In the genomic region with DNA sequence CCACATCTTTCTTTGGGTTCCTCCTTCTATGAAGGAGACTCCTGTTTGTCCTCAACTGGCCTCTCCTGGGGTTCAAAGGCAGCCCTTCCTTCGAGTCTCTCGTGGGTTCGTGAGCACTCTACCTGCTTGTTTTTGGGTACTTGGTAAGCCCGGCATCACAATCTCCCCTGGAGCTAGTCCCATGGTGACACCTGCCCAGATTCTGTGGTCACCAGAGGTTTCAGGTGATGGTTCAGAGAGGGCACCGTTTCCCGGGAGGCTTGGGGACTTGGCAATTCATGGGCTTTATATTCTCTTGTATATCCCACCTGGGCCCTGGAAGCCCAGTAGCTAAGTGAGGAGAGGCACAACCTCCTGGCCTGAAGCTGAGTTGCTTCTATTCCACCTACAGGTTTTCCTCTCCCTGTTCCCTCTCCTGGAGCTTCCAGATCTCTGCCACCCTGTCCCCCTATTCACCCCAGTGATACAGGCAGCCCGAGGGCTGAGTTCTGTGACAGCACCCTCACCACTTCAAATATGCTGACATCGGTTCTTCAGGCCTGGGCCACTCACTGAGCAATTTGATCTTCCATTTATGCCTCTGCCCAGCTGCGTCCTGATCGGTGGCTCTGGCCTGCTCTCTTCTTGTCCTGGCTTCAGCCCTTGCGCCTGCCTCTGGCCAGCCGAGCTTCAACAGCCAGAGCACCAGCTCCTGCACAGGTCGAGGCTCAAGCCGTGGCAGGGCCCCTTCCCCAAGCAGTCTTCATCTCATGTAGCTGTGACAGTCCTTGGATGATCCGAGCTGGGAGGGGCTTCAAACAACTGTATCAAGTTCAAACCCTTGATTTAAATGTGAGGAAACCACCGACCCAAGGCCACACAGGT, we compare ENCODE assay signal across 16 cellular contexts.
DNase-seq lines count a peak whose midpoint lies in the region; ATAC-seq lines count a peak whose summit lies in the region.
"Had no signal": no experiment of that assay in that cellular context is flagged by ENCODE, and none has a peak within 500 bp of the region (broad histone marks: within the 10 kb centered on the region; RNA-seq: fewer than 3 reads in every experiment).

No MANE protein-coding gene starts in this region.

- ATAC-seq in left colon (no peak), HG03280 (IDR thresholded peaks at IDR 0.05; ENCODE audit: unreplicated experiment) (no peak)
- ATAC-seq: GM12878, HCT116 had no signal

- intact Hi-C loops in left colon (cut with DNase I, micrococcal nuclease): no loop called here

- no peak overlapping the region for H4K8ac ChIP-seq in neuronal stem cell (ENCODE audit: low read depth, low read length)

- H2AK5ac ChIP-seq in neuronal stem cell (ENCODE audit: low read depth, low read length): no peak overlapping the region

- H3K36me3 ChIP-seq in neuronal stem cell (replicated peaks in 1 of 2; ENCODE audit: control insufficient read depth in 2 of 2, insufficient read depth in 2 of 2, low read length in 2 of 2): no peaks in the 10 kb centered on the region

- no peak overlapping the region for H2BK120ac ChIP-seq in neuronal stem cell (ENCODE audit: low read depth, low read length)

- no peak overlapping the region for H2AFZ ChIP-seq in neuronal stem cell (ENCODE audit: low read length)

- peaks cover 6% of the 10 kb centered on the region for H3K9me3 Mint-ChIP-seq in activated naive CD4-positive, alpha-beta T cell treated with anti-CD3 and anti-CD28 coated beads, Interleukin-2, amount 50 U/mL, for 24 hours

- H3K27me3 ChIP-seq in neuronal stem cell (ENCODE audit: control insufficient read depth in 3 of 3, insufficient read depth in 3 of 3, low read depth in 1 of 3, low read length in 3 of 3): no peaks in the 10 kb centered on the region

- no peak overlapping the region for H3K18ac ChIP-seq in neuronal stem cell (ENCODE audit: low read length)

- H3K4me3 ChIP-seq in neuronal stem cell (ENCODE audit: low read length in 2 of 2): no peak overlapping the region
- H3K4me3 ChIP-seq: GM12878 had no signal

- no peak overlapping the region for H3K14ac ChIP-seq in neuronal stem cell (ENCODE audit: low read length)

- H3K9ac ChIP-seq in neuronal stem cell (ENCODE audit: low read depth, low read length, poor library complexity): no peak overlapping the region

- no peak overlapping the region for H3K4me3 Mint-ChIP-seq in activated naive CD4-positive, alpha-beta T cell treated with anti-CD3 and anti-CD28 coated beads, Interleukin-2, amount 50 U/mL, for 24 hours
- H3K4me3 Mint-ChIP-seq: CD4-positive, alpha-beta T cell; IgD-negative memory B cell had no signal

- H3K23ac ChIP-seq in neuronal stem cell (ENCODE audit: low read depth, low read length, poor library complexity): no peak overlapping the region

- no CpG with 5 or more reads among the region's 16 CpGs for WGBS in neuronal stem cell (ENCODE audit: extremely low coverage in 2 of 2, insufficient read length in 2 of 2, insufficient replicate concordance in 1 of 2), 2 donors

- no peaks in the 10 kb centered on the region for H3K79me1 ChIP-seq in neuronal stem cell (ENCODE audit: low read depth, low read length)

- no peak overlapping the region for H3K4ac ChIP-seq in neuronal stem cell (ENCODE audit: low read length)

- peak overlapping the region; percentile 20 for H2BK15ac ChIP-seq in neuronal stem cell (ENCODE audit: low read length)

- H3K4me2 ChIP-seq in neuronal stem cell (ENCODE audit: insufficient read depth, low read length, poor library complexity, severe bottlenecking): no peak overlapping the region

- H3K27ac Mint-ChIP-seq in activated naive CD4-positive, alpha-beta T cell treated with anti-CD3 and anti-CD28 coated beads, Interleukin-2, amount 50 U/mL, for 24 hours: peak overlapping the region; percentile 33
- H3K27ac Mint-ChIP-seq: CD4-positive, alpha-beta T cell had no signal

- no peak overlapping the region for H2BK12ac ChIP-seq in neuronal stem cell (ENCODE audit: low read length)

- no peak overlapping the region for H2BK5ac ChIP-seq in neuronal stem cell (ENCODE audit: low read length)

- DNase-seq in activated naive CD4-positive, alpha-beta T cell (lab: John Stamatoyannopoulos, UW): no peak
- DNase-seq in RPMI8226 (peak; percentile 45), neuronal stem cell (ENCODE audit: low spot score) (no peak), left colon (no peak)
- DNase-seq in activated CD4-positive, CD25-positive, alpha-beta regulatory T cell treated with anti-CD3 and anti-CD28 coated beads, Interleukin-2, amount 50 U/mL, for 72 hours: no peak
- DNase-seq: 8988T; ACHN; C1 segment of cervical spinal cord; CD4-positive, alpha-beta T cell; DMS79 had no signal

- H3K4me1 ChIP-seq in neuronal stem cell (ENCODE audit: control insufficient read depth in 2 of 2, insufficient read depth in 1 of 2, low read depth in 1 of 2, low read length in 2 of 2): no peaks in the 10 kb centered on the region

- H3K27ac ChIP-seq in neuronal stem cell (replicated peaks; ENCODE audit: low read length): no peak overlapping the region
- H3K27ac ChIP-seq: HL-60 had no signal

- H3K9me3 ChIP-seq in neuronal stem cell (replicated peaks in 1 of 2; ENCODE audit: control insufficient read depth in 2 of 2, insufficient read depth in 1 of 2, low read depth in 1 of 2, low read length in 2 of 2): peaks cover 5 to 8% of the 10 kb centered on the region in 2 donors

- no peaks in the 10 kb centered on the region for H3K4me1 Mint-ChIP-seq in activated naive CD4-positive, alpha-beta T cell treated with anti-CD3 and anti-CD28 coated beads, Interleukin-2, amount 50 U/mL, for 24 hours

- H4K91ac ChIP-seq in neuronal stem cell (ENCODE audit: low read depth, low read length, poor library complexity): no peak overlapping the region

- H3K36me3 Mint-ChIP-seq in activated naive CD4-positive, alpha-beta T cell treated with anti-CD3 and anti-CD28 coated beads, Interleukin-2, amount 50 U/mL, for 24 hours: peaks cover 5% of the 10 kb centered on the region

- H3K27me3 Mint-ChIP-seq in activated naive CD4-positive, alpha-beta T cell treated with anti-CD3 and anti-CD28 coated beads, Interleukin-2, amount 50 U/mL, for 24 hours: no peaks in the 10 kb centered on the region
- H3K27me3 Mint-ChIP-seq: CD4-positive, alpha-beta T cell had no signal
